Comparison of ENCODE assay signal across 10 cellular contexts in the genomic region with DNA sequence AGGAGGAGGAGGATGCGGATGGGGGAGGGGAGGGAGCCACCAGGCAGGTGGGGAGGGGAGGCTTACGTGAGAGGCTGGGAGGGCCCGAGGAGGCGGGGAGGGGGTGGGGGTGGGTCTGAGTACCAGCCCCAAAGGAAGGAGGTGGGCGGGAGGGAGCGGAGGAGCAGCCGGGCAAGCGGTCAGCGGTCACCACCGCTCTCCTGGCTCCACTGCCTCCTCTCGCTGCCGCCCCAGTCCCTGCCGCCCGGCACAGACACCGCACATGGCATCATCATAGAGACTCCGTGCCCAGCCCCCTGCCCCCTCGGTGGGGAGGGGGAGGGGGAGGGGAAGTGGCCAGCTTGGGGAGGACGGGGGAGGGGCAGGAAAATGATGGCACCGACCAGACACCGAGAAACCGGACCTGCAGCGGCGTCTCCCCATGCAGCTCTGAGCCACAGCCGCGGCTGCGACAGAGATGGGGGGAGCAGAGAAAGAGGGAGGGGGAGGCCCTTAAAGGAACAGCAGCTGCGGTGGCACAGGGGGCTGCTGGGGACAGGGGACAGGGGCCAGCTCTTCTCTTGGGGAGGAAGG. TPM values are rescaled to one million over a fixed set of nuclear protein-coding genes. Genes with fewer than 3 reads are reported as not detected.
DNase-seq lines count a peak whose midpoint lies in the region; ATAC-seq and TF ChIP-seq lines count a peak whose summit lies in the region.
"Had no signal": no experiment of that assay in that cellular context is flagged by ENCODE, and none has a peak within 500 bp of the region (broad histone marks: within the 10 kb centered on the region; RNA-seq: fewer than 3 reads in every experiment).

A gene with protein sequence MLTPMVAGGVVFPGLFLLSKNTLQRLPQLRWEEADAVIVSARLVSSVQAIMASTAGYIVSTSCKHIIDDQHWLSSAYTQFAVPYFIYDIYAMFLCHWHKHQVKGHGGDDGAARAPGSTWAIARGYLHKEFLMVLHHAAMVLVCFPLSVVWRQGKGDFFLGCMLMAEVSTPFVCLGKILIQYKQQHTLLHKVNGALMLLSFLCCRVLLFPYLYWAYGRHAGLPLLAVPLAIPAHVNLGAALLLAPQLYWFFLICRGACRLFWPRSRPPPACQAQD (minus strand): TSS at position 431 of the 573 bp plus-strand sequence. CDS start 744 bp downstream, outside the sequence.

- POLR2A ChIA-PET in PC-9 (lab: Charles Lee; ENCODE audit: unreplicated experiment): no interaction called here

- H3F3A ChIP-seq in PC-9 (ENCODE audit: insufficient read depth, low read depth) (0 out of 2 replicates have a peak, but pooled peaks cover 5% of the 10 kb centered on the region), smooth muscle cell (ENCODE audit: low read depth) (no peaks in the 10 kb centered on the region)

- H2AFZ ChIP-seq in PC-9 (no peak within 1 kb of the TSS), smooth muscle cell (ENCODE audit: low read depth) (no peak within 1 kb of the TSS)

- H3K27ac ChIP-seq in PC-9 (no peak within 1 kb of the TSS), smooth muscle cell (ENCODE audit: low read depth) (no peak within 1 kb of the TSS)

- H3K4me1 ChIP-seq in PC-9 (replicated peaks; ENCODE audit: insufficient read depth) (no peaks in the 10 kb centered on the region), smooth muscle cell (ENCODE audit: low read depth) (peaks cover 3% of the 10 kb centered on the region)

- intact Hi-C loops in PC-9 (cut with micrococcal nuclease; ENCODE audit: unreplicated experiment): no loop called here
- intact Hi-C loops in head of caudate nucleus (cut with DNase I): no loop called here

- H3K79me2 ChIP-seq in PC-9 (ENCODE audit: low read depth) (no peaks in the 10 kb centered on the region), smooth muscle cell (ENCODE audit: low read depth) (no peaks in the 10 kb centered on the region)

- BruUV-seq in PC-9 (replicated peaks; lab: Mats Ljungman, UMichigan): no TSS peak

- H3K9ac ChIP-seq in smooth muscle cell (ENCODE audit: low read depth): no peak within 1 kb of the TSS

- CTCF ChIA-PET in PC-9 (lab: Charles Lee): interaction anchor here (0.6 to 1.4 kb wide), 2 partner anchors 9 to 590 kb away, joined by 4 to 5 read pairs; no protein-coding TSS in a partner anchor

- H4K20me1 ChIP-seq in PC-9 (ENCODE audit: insufficient read depth) (no peaks in the 10 kb centered on the region), smooth muscle cell (ENCODE audit: low read depth) (no peaks in the 10 kb centered on the region)

- TF ChIP-seq CTCF in PC-9 (conservative IDR thresholded peaks at IDR 0.05) (no peak), smooth muscle cell (IDR thresholded peaks at IDR 0.05; ENCODE audit: borderline replicate concordance, insufficient read depth, poor library complexity, severe bottlenecking) (no peak)

- DNase-seq in SHP77 (lab: John Stamatoyannopoulos, UW): peak; percentile 15 to 21
- DNase-seq in SHP77 treated with DMSO at 0.1 percent for 48 hours (lab: John Stamatoyannopoulos, UW): no peak
- no peak for DNase-seq in PC-9
- DNase-seq in head of caudate nucleus: peak in 23 of 42 donors; percentile 20 to 69 (median 44)
- no peak for DNase-seq in smooth muscle cell (lab: John Stamatoyannopoulos, UW; ENCODE audit: unreplicated experiment)
- no peak for DNase-seq in putamen (ENCODE audit: low spot score)
- no peak for DNase-seq in inferior parietal cortex (ENCODE audit: extremely low spot score)
- DNase-seq: activated CD8-positive, alpha-beta T cell treated with anti-CD3 and anti-CD28 coated beads for 36 hours had no signal

- H3K9me2 ChIP-seq in PC-9 (ENCODE audit: insufficient read depth): no peaks in the 10 kb centered on the region

- H3K4me2 ChIP-seq in PC-9 (peak within 1 kb of the TSS; percentile 60), smooth muscle cell (peak within 1 kb of the TSS; percentile 82)

- no peaks in the 10 kb centered on the region for H3K36me3 ChIP-seq in PC-9 (ENCODE audit: low read depth)
- H3K36me3 ChIP-seq in smooth muscle cell (ENCODE audit: low read depth): no peaks in the 10 kb centered on the region

- H3K27me3 ChIP-seq in PC-9 (ENCODE audit: insufficient read depth, low read depth) (peaks cover 55% of the 10 kb centered on the region), smooth muscle cell (ENCODE audit: low read depth) (peaks cover 53% of the 10 kb centered on the region)

- H3K4me3 ChIP-seq in PC-9 (peak within 1 kb of the TSS; percentile 12; the same call in 1 of the 2 replicates), smooth muscle cell (peak within 1 kb of the TSS; percentile 40)

- 1% methylated on average over 8 of the region's 27 CpGs for WGBS in smooth muscle cell (ENCODE audit: low lambda C conversion rate)

- H3K9me3 ChIP-seq in PC-9 (ENCODE audit: insufficient read depth, low read depth) (no peaks in the 10 kb centered on the region), smooth muscle cell (replicated peaks; ENCODE audit: low read depth) (no peaks in the 10 kb centered on the region)

- ATAC-seq in HG02870 (IDR thresholded peaks at IDR 0.05; ENCODE audit: unreplicated experiment): no peak
- ATAC-seq: activated CD8-positive, alpha-beta T cell treated with anti-CD3 and anti-CD28 coated beads for 36 hours had no signal

RNA-seq across cellular contexts. Expression of the gene that starts here (rescaled TPM):
- total RNA-seq in PC-9 (2021) (5.8 and 9.7 TPM in 2 replicates), smooth muscle cell (0.45 TPM in 1 of 2 replicates, not detected in the other)
- 0.48 and 1.3 TPM in 2 replicates for polyA plus RNA-seq in smooth muscle cell
- total RNA-seq: mononuclear cell had no signal

Comparison
In these comparisons a context has a peak if more than half of its experiments do, and no peak if none do; other contexts are left out.
1. DNase-seq: peak in SHP77 (2 of 2) and head of caudate nucleus (23 of 42); none in SHP77 treated with DMSO at 0.1 percent for 48 hours (single experiment), PC-9 (0 of 2), smooth muscle cell (single experiment), putamen (single experiment) and inferior parietal cortex (single experiment).